In the genomic region with DNA sequence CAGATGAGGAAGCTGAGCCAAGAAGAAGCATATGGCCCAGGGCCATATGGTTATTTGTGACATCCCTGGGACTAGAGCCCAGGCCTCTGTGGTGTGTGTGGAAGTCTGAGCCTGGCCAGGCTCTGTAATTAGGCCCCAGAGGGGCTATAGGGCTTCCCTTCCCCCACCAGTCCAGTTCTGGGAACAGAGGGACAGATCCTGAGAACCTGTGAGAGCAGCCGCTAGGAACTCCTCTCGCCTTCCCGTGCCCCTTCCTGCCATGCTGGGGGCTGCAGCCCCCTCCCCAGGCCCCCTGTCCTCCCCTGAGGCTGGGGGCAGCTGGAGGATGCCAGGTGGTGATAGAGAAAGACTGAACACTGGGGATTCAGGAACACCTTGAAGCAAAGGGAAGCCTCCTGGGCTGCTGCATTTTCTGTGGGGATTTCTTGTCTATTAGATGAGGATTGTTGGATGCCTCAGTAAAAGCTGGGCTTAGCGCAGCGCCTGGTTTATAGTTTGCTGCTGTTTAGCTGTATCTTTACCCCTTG, we compare ENCODE assay signal across 9 cellular contexts. TPM values are rescaled to one million over a fixed set of nuclear protein-coding genes. Genes with fewer than 3 reads are reported as not detected.
DNase-seq lines count a peak whose midpoint lies in the region; ATAC-seq and TF ChIP-seq lines count a peak whose summit lies in the region.
"Had no signal": no experiment of that assay in that cellular context is flagged by ENCODE, and none has a peak within 500 bp of the region (broad histone marks: within the 10 kb centered on the region; RNA-seq: fewer than 3 reads in every experiment).

No MANE protein-coding gene starts in this region.

- peak; percentile 97 for DNase-seq in NCI-H446 treated with DMSO at 0.1 percent for 48 hours (lab: John Stamatoyannopoulos, UW)
- DNase-seq in lung (ENCODE audit: low spot score) = no peak
- no peak for DNase-seq in thoracic aorta (ENCODE audit: low spot score)
- DNase-seq in UCSD-AML1 (lab: John Stamatoyannopoulos, UW; ENCODE audit: unreplicated experiment) = no peak
- DNase-seq in kidney tubule cell (ENCODE audit: low spot score) = no peak
- DNase-seq in COLO829 (ENCODE audit: low spot score) = no peak
- DNase-seq in stimulated activated CD4-positive, alpha-beta T cell treated with anti-CD3 and anti-CD28 coated beads, Interleukin-12 subunit alpha, Interleukin-12 subunit beta, amount 100 ng/mL, for 4 hours = no peak
- DNase-seq: MM.1S had no signal

- TF ChIP-seq CTCF in lung (IDR thresholded peaks at IDR 0.05; ENCODE audit: control extremely low read depth, extremely low read depth) (no peak), thoracic aorta (IDR thresholded peaks at IDR 0.05) (no peak)

- WGBS in lung, 2 donors = 91 to 100% methylated on average over 5 of the region's 5 CpGs

- H3K4me3 ChIP-seq in lung = no peak overlapping the region
- peak overlapping the region; percentile 22 for H3K4me3 ChIP-seq in thoracic aorta

- no peaks in the 10 kb centered on the region for H3K27me3 ChIP-seq in lung (ENCODE audit: control insufficient read depth, insufficient read depth)
- no peaks in the 10 kb centered on the region for H3K27me3 ChIP-seq in thoracic aorta (replicated peaks; ENCODE audit: insufficient read depth)

- H3K4me1 ChIP-seq in lung (ENCODE audit: control insufficient read depth in 2 of 2, insufficient read depth in 2 of 2, low read length in 2 of 2) = peaks cover 8 to 17% of the 10 kb centered on the region in 2 donors
- H3K4me1 ChIP-seq in thoracic aorta (ENCODE audit: control insufficient read depth in 1 of 2, low read depth in 2 of 2) = peaks cover 28 to 35% of the 10 kb centered on the region in 2 donors

- H3K36me3 ChIP-seq in lung (ENCODE audit: control insufficient read depth in 2 of 2, insufficient read depth in 2 of 2, low read length in 2 of 2) (peaks cover 0 to 11% of the 10 kb centered on the region in 2 donors), thoracic aorta (no peaks in the 10 kb centered on the region)

- H3K27ac ChIP-seq in cingulate gyrus (ENCODE audit: low read depth, low read length) (peak overlapping the region; percentile 98), lung (ENCODE audit: low read depth in 1 of 2, low read length in 1 of 2) (peak overlapping the region; percentile 88 to 92), thoracic aorta (peak overlapping the region; percentile 87 to 91)

- ATAC-seq in lung (ENCODE audit: insufficient read depth, low FRiP score) (no peak), thoracic aorta (ENCODE audit: insufficient number of reproducible peaks, low FRiP score, low read depth) (no peak)

- no peaks in the 10 kb centered on the region for H3K9me3 ChIP-seq in lung (ENCODE audit: control insufficient read depth in 2 of 2, insufficient read depth in 1 of 2, low read length in 1 of 2)
- no peaks in the 10 kb centered on the region for H3K9me3 ChIP-seq in thoracic aorta

RNA-seq across cellular contexts. Expression of a gene that starts 33.3 kb away (rescaled TPM):
- total RNA-seq in lung (10 to 100 TPM; 27.4 to 50.5 TPM), thoracic aorta (10 to 100 TPM; 15.2 to 25.6 TPM)
- polyA plus RNA-seq in lung = 10 to 100 TPM; 16.2 to 30.7 TPM
